In genomic region chr16:1429631-1430030, GRCh38 we compare ENCODE assay signal across 20 cellular contexts. TPM values are rescaled to one million over a fixed set of nuclear protein-coding genes. Genes with fewer than 3 reads are reported as not detected.
DNase-seq lines count a peak whose midpoint lies in the region; TF ChIP-seq lines count a peak whose summit lies in the region.
"Had no signal": no experiment of that assay in that cellular context is flagged by ENCODE, and none has a peak within 500 bp of the region (broad histone marks: within the 10 kb centered on the region; RNA-seq: fewer than 3 reads in every experiment).

No MANE protein-coding gene starts in this region.

- H4K20me1 ChIP-seq in neural progenitor cell (ENCODE audit: low read depth), result no peaks in the 10 kb centered on the region

- no peak overlapping the region for H2BK15ac ChIP-seq in mesenchymal stem cell (ENCODE audit: low read depth, poor library complexity, severe bottlenecking)

- H4K8ac ChIP-seq in mesenchymal stem cell (ENCODE audit: low read length), result no peak overlapping the region

- H3K4me2 ChIP-seq in neural progenitor cell, result no peak overlapping the region
- H3K4me2 ChIP-seq in mesenchymal stem cell (ENCODE audit: low read length, poor library complexity, severe bottlenecking), result no peak overlapping the region
- H3K4me2 ChIP-seq: A549, GM23338 had no signal

- peak; percentile 8 for DNase-seq in BE2C
- no peak for DNase-seq in SJCRH30
- DNase-seq in neural progenitor cell (ENCODE audit: low spot score), result no peak
- no peak for DNase-seq in stimulated activated CD4-positive, alpha-beta T cell treated with anti-CD3 and anti-CD28 coated beads, Interleukin-4, amount 100 ng/mL, for 4 hours
- no peak for DNase-seq in NCI-H1436 (lab: John Stamatoyannopoulos, UW)
- DNase-seq in mesenchymal stem cell, result no peak
- no peak for DNase-seq in NCI-H1092 treated with DMSO at 0.1 percent for 48 hours (lab: John Stamatoyannopoulos, UW)
- DNase-seq: CD4-positive, alpha-beta memory T cell; DMS79 treated with DMSO at 0.1 percent for 48 hours; NCI-H1105 treated with DMSO at 0.1 percent for 48 hours; NCI-H1694; NCI-H2081; NCI-H2171; NCI-H526; Right ventricle myocardium superior had no signal

- peaks cover 16% of the 10 kb centered on the region for H3K4me1 Mint-ChIP-seq in neural progenitor cell
- H3K4me1 Mint-ChIP-seq: CD4-positive, alpha-beta memory T cell; GM23338 had no signal

- H3K27me3 ChIP-seq in BE2C (no peaks in the 10 kb centered on the region), SJCRH30 (no peaks in the 10 kb centered on the region), neural progenitor cell (no peaks in the 10 kb centered on the region), mesenchymal stem cell (ENCODE audit: control insufficient read depth in 1 of 2, insufficient read depth in 1 of 2, low read length in 2 of 2) (peaks cover 9 to 38% of the 10 kb centered on the region in 2 experiments)

- no peaks in the 10 kb centered on the region for H3K79me1 ChIP-seq in mesenchymal stem cell (replicated peaks; ENCODE audit: low read length, poor library complexity, severe bottlenecking)

- peak overlapping the region; percentile 76; the same call in 1 of the 2 replicates for H3K27ac ChIP-seq in C4-2B
- H3K27ac ChIP-seq in SJCRH30, result peak overlapping the region; percentile 99
- no peak overlapping the region for H3K27ac ChIP-seq in neural progenitor cell
- H3K27ac ChIP-seq in mesenchymal stem cell (ENCODE audit: low read length, poor library complexity, severe bottlenecking), result no peak overlapping the region

- no peaks in the 10 kb centered on the region for H3K9me3 Mint-ChIP-seq in neural progenitor cell
- H3K9me3 Mint-ChIP-seq: CD4-positive, alpha-beta memory T cell; GM23338; IgD-negative memory B cell had no signal

- no peaks in the 10 kb centered on the region for H3K27me3 Mint-ChIP-seq in neural progenitor cell (ENCODE audit: insufficient read depth, low read depth)
- H3K27me3 Mint-ChIP-seq: B cell; CD4-positive, alpha-beta memory T cell; IgD-negative memory B cell had no signal

- no peak overlapping the region for H2AFZ ChIP-seq in neural progenitor cell (replicated peaks)
- no peak overlapping the region for H2AFZ ChIP-seq in mesenchymal stem cell (ENCODE audit: low read depth, low read length)
- H2AFZ ChIP-seq: GM23338 had no signal

- H2BK5ac ChIP-seq in mesenchymal stem cell (ENCODE audit: low read depth, low read length, poor library complexity, severe bottlenecking), result no peak overlapping the region

- H3K4me3 ChIP-seq in BE2C (ENCODE audit: low read depth, low read length), result no peak overlapping the region
- H3K4me3 ChIP-seq in SJCRH30, result peak overlapping the region; percentile 70
- no peak overlapping the region for H3K4me3 ChIP-seq in neural progenitor cell
- no peak overlapping the region for H3K4me3 ChIP-seq in mesenchymal stem cell (ENCODE audit: insufficient read depth in 1 of 2, low read depth in 1 of 2, low read length in 2 of 2)
- H3K4me3 ChIP-seq: A549, GM23338 had no signal

- H3K9ac ChIP-seq in neural progenitor cell, result no peak overlapping the region
- H3K9ac ChIP-seq in mesenchymal stem cell (ENCODE audit: low read length), result no peak overlapping the region

- H3K14ac ChIP-seq in mesenchymal stem cell (ENCODE audit: low read length in 2 of 2), result no peak overlapping the region

- H2BK120ac ChIP-seq in mesenchymal stem cell (ENCODE audit: low read depth, low read length), result no peak overlapping the region

- H3K79me2 ChIP-seq in neural progenitor cell (ENCODE audit: low read depth), result no peaks in the 10 kb centered on the region

- no peak overlapping the region for H3K18ac ChIP-seq in mesenchymal stem cell (ENCODE audit: low read depth in 1 of 2, low read length in 2 of 2)

- no peaks in the 10 kb centered on the region for H3K36me3 Mint-ChIP-seq in neural progenitor cell
- H3K36me3 Mint-ChIP-seq: CD4-positive, alpha-beta memory T cell; IgD-negative memory B cell had no signal

- H3K4me3 Mint-ChIP-seq in neural progenitor cell, result peak overlapping the region; percentile 74
- H3K4me3 Mint-ChIP-seq: B cell; CD4-positive, alpha-beta memory T cell; GM23338; IgD-negative memory B cell had no signal

- H3K36me3 ChIP-seq in BE2C (no peaks in the 10 kb centered on the region), SJCRH30 (peaks cover 16% of the 10 kb centered on the region), neural progenitor cell (no peaks in the 10 kb centered on the region), mesenchymal stem cell (ENCODE audit: control insufficient read depth in 1 of 2, insufficient read depth in 2 of 2, low read depth in 1 of 2, low read length in 2 of 2) (no peaks in the 10 kb centered on the region)

- no peaks in the 10 kb centered on the region for H3F3A ChIP-seq in neural progenitor cell (ENCODE audit: low read depth)

- H3K27ac Mint-ChIP-seq in neural progenitor cell, result peak overlapping the region; percentile 81
- H3K27ac Mint-ChIP-seq: GM23338 had no signal

- WGBS in mesenchymal stem cell, result 91% methylated on average over 13 of the region's 13 CpGs

- no peak overlapping the region for H3K4ac ChIP-seq in mesenchymal stem cell (ENCODE audit: low read depth in 1 of 2, low read length in 2 of 2)

- H3K23ac ChIP-seq in mesenchymal stem cell (ENCODE audit: low read length in 2 of 2), result no peak overlapping the region

- no peak for TF ChIP-seq CTCF in BE2C (IDR thresholded peaks at IDR 0.05; ENCODE audit: low read depth, low read length)
- TF ChIP-seq CTCF in C4-2B (conservative IDR thresholded peaks at IDR 0.05), result no peak
- no peak for TF ChIP-seq CTCF in neural progenitor cell (IDR thresholded peaks at IDR 0.05)

- no peak overlapping the region for H2BK12ac ChIP-seq in mesenchymal stem cell (ENCODE audit: low read length in 2 of 2)

- H3K4me1 ChIP-seq in BE2C, result peaks cover 16% of the 10 kb centered on the region
- peaks cover 44% of the 10 kb centered on the region for H3K4me1 ChIP-seq in SJCRH30
- peaks cover 6% of the 10 kb centered on the region for H3K4me1 ChIP-seq in neural progenitor cell
- no peaks in the 10 kb centered on the region for H3K4me1 ChIP-seq in mesenchymal stem cell (ENCODE audit: control insufficient read depth, insufficient read depth, low read depth, low read length)

- H4K91ac ChIP-seq in mesenchymal stem cell (ENCODE audit: low read length), result no peak overlapping the region

- H2AK5ac ChIP-seq in mesenchymal stem cell (ENCODE audit: low read length, severe bottlenecking), result no peak overlapping the region

- H3K9me3 ChIP-seq in BE2C (no peaks in the 10 kb centered on the region), SJCRH30 (replicated peaks) (no peaks in the 10 kb centered on the region), neural progenitor cell (ENCODE audit: low read depth) (no peaks in the 10 kb centered on the region), mesenchymal stem cell (ENCODE audit: control insufficient read depth, low read length) (no peaks in the 10 kb centered on the region)
- H3K9me3 ChIP-seq: A549 had no signal

RNA-seq across cellular contexts. Expression of gene PERCC1, which starts 1.2 kb away (rescaled TPM):
- polyA plus RNA-seq in BE2C (2012; ENCODE audit: insufficient read depth, insufficient read length, low read depth), result not detected
- total RNA-seq in SJCRH30 (2014; rRNA removed; shearing (Covaris generic)), result 111 and 114 TPM in 2 replicates
- total RNA-seq in neural progenitor cell (ENCODE audit: low replicate concordance), result 1.1 TPM in 1 of 2 replicates, not detected in the other
- polyA plus RNA-seq in mesenchymal stem cell (2013, experiment 1 of 2), result not detected
- not detected for polyA plus RNA-seq in mesenchymal stem cell (2013, experiment 2 of 2)
- total RNA-seq: GM23338 had no signal
- polyA plus RNA-seq: A549; CD4-positive, alpha-beta memory T cell; GM23338; IgD-negative memory B cell had no signal

RNA-seq across cellular contexts. Expression of gene UQCC4, which starts 9.1 kb away (rescaled TPM):
- 243 TPM for polyA plus RNA-seq in BE2C (2012; ENCODE audit: insufficient read depth, insufficient read length, low read depth)
- 20.1 and 22.5 TPM in 2 replicates for total RNA-seq in SJCRH30 (2014; rRNA removed; shearing (Covaris generic))
- 4.6 and 13.2 TPM in 2 replicates for total RNA-seq in neural progenitor cell (ENCODE audit: low replicate concordance)
- polyA plus RNA-seq in mesenchymal stem cell (2013, experiment 1 of 2), result 11.2 TPM
- polyA plus RNA-seq in mesenchymal stem cell (2013, experiment 2 of 2), result 11.4 TPM

RNA-seq across cellular contexts. Expression of gene CCDC154, which starts 14.7 kb away (rescaled TPM):
- polyA plus RNA-seq in BE2C (2012; ENCODE audit: insufficient read depth, insufficient read length, low read depth), result 1.4 TPM
- total RNA-seq in SJCRH30 (2014; rRNA removed; shearing (Covaris generic)), result 0.33 and 0.71 TPM in 2 replicates
- total RNA-seq in neural progenitor cell (ENCODE audit: low replicate concordance), result 0.28 TPM in 1 of 2 replicates, not detected in the other
- polyA plus RNA-seq in mesenchymal stem cell (2013, experiment 1 of 2), result 0.32 TPM
- polyA plus RNA-seq in mesenchymal stem cell (2013, experiment 2 of 2), result 0.26 TPM
- total RNA-seq: GM23338 had no signal

RNA-seq across cellular contexts. Expression of gene UNKL, which starts 15.1 kb away (rescaled TPM):
- polyA plus RNA-seq in BE2C (2012; ENCODE audit: insufficient read depth, insufficient read length, low read depth), result 38.3 TPM
- total RNA-seq in SJCRH30 (2014; rRNA removed; shearing (Covaris generic)), result 8.7 and 9.8 TPM in 2 replicates
- 6.1 and 25.4 TPM in 2 replicates for total RNA-seq in neural progenitor cell (ENCODE audit: low replicate concordance)
- 7.4 TPM for polyA plus RNA-seq in mesenchymal stem cell (2013, experiment 1 of 2)
- polyA plus RNA-seq in mesenchymal stem cell (2013, experiment 2 of 2), result 7.0 TPM

RNA-seq across cellular contexts. Expression of gene CLCN7, which starts 45.2 kb away (rescaled TPM):
- polyA plus RNA-seq in BE2C (2012; ENCODE audit: insufficient read depth, insufficient read length, low read depth), result 139 TPM
- 32.2 and 33.8 TPM in 2 replicates for total RNA-seq in SJCRH30 (2014; rRNA removed; shearing (Covaris generic))
- total RNA-seq in neural progenitor cell (ENCODE audit: low replicate concordance), result 11.5 and 33.4 TPM in 2 replicates
- 91.3 TPM for polyA plus RNA-seq in mesenchymal stem cell (2013, experiment 1 of 2)
- 88.2 TPM for polyA plus RNA-seq in mesenchymal stem cell (2013, experiment 2 of 2)

Comparison
In these comparisons a context has a peak if more than half of its experiments do, and no peak if none do; other contexts are left out.
1. H3K27ac ChIP-seq: peak in C4-2B (single experiment) and SJCRH30 (single experiment); none in neural progenitor cell (single experiment) and mesenchymal stem cell (single experiment).
2. RNA of gene PERCC1, which starts 1.2 kb away (total RNA-seq): 111 to 114 TPM in SJCRH30; 1.1 TPM in neural progenitor cell; every median in the first group is over 10 times any median in the second.